Comparison of ENCODE assay signal across 15 cellular contexts in the genomic region with DNA sequence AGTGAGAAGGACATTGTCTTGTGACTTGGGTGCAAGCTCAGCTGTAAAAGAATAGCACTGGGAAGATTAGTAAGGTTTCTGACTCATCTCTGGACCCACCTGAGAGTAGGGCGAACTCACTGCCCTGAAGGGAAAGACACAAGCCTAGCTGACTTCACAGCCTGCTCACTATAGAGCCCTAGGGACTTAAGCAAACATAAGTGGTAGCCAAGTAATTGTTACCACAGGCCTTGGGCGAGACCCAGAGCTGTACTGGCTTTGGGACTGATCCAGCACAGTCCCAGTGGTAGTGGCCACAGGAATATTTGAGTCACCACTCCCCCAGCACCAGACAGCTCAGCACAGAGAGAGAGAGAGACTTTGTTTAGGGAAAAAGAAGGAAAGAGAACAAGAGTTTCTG.
DNase-seq lines count a peak whose midpoint lies in the region; ATAC-seq and TF ChIP-seq lines count a peak whose summit lies in the region.
"Had no signal": no experiment of that assay in that cellular context is flagged by ENCODE, and none has a peak within 500 bp of the region (broad histone marks: within the 10 kb centered on the region; RNA-seq: fewer than 3 reads in every experiment).

No MANE protein-coding gene starts in this region.

- no peak overlapping the region for H3K4me3 ChIP-seq in astrocyte of the cerebellum (ENCODE audit: low read depth, low read length)
- H3K4me3 ChIP-seq in left lung: no peak overlapping the region
- H3K4me3 ChIP-seq: upper lobe of left lung had no signal

- H3K27me3 ChIP-seq in left lung: no peaks in the 10 kb centered on the region
- H3K27me3 ChIP-seq: upper lobe of left lung had no signal

- TF ChIP-seq CTCF in astrocyte of the cerebellum (IDR thresholded peaks at IDR 0.05; ENCODE audit: low read depth, low read length, missing control alignments): no peak
- no peak for TF ChIP-seq CTCF in left lung (IDR thresholded peaks at IDR 0.05)

- peak; percentile 28 for DNase-seq in AG20443 (ENCODE audit: low spot score)
- peak; percentile 97 for DNase-seq in astrocyte of the cerebellum (ENCODE audit: low read depth)
- DNase-seq in left lung: peak in 1 of 2 donors; percentile 39
- no peak for DNase-seq in DMS153 (lab: John Stamatoyannopoulos, UW)
- DNase-seq in posterior vena cava (ENCODE audit: low spot score): no peak
- DNase-seq in activated naive CD4-positive, alpha-beta T cell (lab: John Stamatoyannopoulos, UW): no peak
- DNase-seq: activated CD4-positive, alpha-beta T cell treated with anti-CD3 and anti-CD28 coated beads, Interleukin-2, amount 50 U/mL, for 48 hours; C1 segment of cervical spinal cord; Kasumi-1; kidney glomerular epithelial cell; NCI-H510A treated with DMSO at 0.1 percent for 48 hours; upper lobe of left lung had no signal

- no peak overlapping the region for H3K27ac ChIP-seq in left lung
- H3K27ac ChIP-seq: upper lobe of left lung had no signal

- intact Hi-C loops in left lung (cut with DNase I): no loop called here
- intact Hi-C loops in posterior vena cava (cut with DNase I): no loop called here

- ATAC-seq in HG03342 (IDR thresholded peaks at IDR 0.05; ENCODE audit: unreplicated experiment): peak; percentile 62
- ATAC-seq in left lung: peak; percentile 66
- ATAC-seq in GM18505 (IDR thresholded peaks at IDR 0.05; ENCODE audit: unreplicated experiment): no peak
- ATAC-seq: SK-N-SH treated with all-trans-retinoic acid at 6 μM for 48 hours had no signal

- no peak for TF ChIP-seq POLR2A in GM18505 (IDR thresholded peaks at IDR 0.05; ENCODE audit: borderline replicate concordance, extremely low read depth, insufficient read depth, insufficient read length)

- H3K4me1 ChIP-seq in left lung: no peaks in the 10 kb centered on the region
- H3K4me1 ChIP-seq: upper lobe of left lung had no signal

- in situ Hi-C loops in astrocyte of the cerebellum (cut with HindIII; ENCODE audit: low sequenced_read_pairs): no loop called here

- peaks cover 0 to 30% of the 10 kb centered on the region in 2 donors for H3K9me3 ChIP-seq in left lung
- H3K9me3 ChIP-seq: upper lobe of left lung had no signal

- H3K36me3 ChIP-seq in left lung: no peaks in the 10 kb centered on the region
- H3K36me3 ChIP-seq: upper lobe of left lung had no signal

Comparison
In these comparisons a context has a peak if more than half of its experiments do, and no peak if none do; other contexts are left out.
1. DNase-seq: peak in AG20443 (single experiment) and astrocyte of the cerebellum (single experiment); none in DMS153 (single experiment), posterior vena cava (single experiment) and activated naive CD4-positive, alpha-beta T cell (0 of 4).